In the genomic region with DNA sequence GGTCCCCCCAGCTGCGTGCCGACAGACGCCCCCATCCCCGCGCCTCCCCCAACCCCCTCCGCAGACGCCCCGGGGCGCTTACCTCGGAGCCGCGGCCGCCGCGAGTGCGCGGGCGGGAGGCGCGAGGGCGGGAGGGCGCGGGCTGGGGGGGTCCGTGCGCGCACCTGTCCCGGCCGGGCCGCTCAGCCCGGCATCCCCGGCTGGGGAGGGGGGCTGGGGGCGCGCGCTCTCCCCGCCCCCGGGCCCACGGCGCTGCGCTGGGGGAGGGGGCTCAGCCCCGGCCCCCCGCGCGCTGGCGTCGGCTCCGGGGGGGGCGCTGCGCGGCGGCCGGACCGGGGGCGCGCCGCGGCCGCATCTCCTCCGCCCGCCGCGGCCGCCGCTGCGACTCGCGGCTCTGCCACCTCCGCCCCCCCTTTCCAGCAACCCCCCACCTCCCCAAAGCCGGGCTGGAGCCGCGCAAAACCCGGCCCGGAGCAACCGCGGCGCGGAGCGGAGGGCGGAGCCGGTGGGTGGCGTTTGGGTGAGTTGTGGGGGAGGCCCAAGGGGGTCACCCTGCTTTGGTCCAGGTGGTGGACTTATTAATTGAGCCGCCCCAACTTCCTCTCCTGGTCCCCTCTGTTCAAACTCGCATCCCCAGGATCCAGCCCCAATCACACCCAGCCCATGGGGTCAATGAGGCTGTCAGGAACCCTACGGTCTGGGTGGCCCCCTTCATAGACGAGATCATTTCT, we compare ENCODE assay signal across 9 cellular contexts. TPM values are rescaled to one million over a fixed set of nuclear protein-coding genes. Genes with fewer than 3 reads are reported as not detected.
DNase-seq lines count a peak whose midpoint lies in the region; ATAC-seq and TF ChIP-seq lines count a peak whose summit lies in the region.
"Had no signal": no experiment of that assay in that cellular context is flagged by ENCODE, and none has a peak within 500 bp of the region (broad histone marks: within the 10 kb centered on the region; RNA-seq: fewer than 3 reads in every experiment).

No MANE protein-coding gene starts in this region.

- POLR2A ChIA-PET in Panc1 (lab: Charles Lee), result no interaction called here
- POLR2A ChIA-PET in activated CD4-positive, alpha-beta memory T cell treated with anti-CD3 and anti-CD28 coated beads, Interleukin-2, amount 10 ng/mL, durations not matched to agents 7 days and 5 days (lab: Charles Lee), result no interaction called here

- ATAC-seq in Panc1, result peak; percentile 36; the same call in 1 of the 2 replicates
- ATAC-seq in stimulated activated naive CD8-positive, alpha-beta T cell treated with anti-CD3 and anti-CD28 coated beads, Interleukin-15, Interleukin-2, amounts not matched to agents 100 U/mL and 50 U/mL, for 24 hours, result no peak
- ATAC-seq in GM19467 (IDR thresholded peaks at IDR 0.05; ENCODE audit: unreplicated experiment), result no peak

- in situ Hi-C loops in Panc1 (cut with HindIII; ENCODE audit: low pct_unique_long_range_greater_than_20kb, low sequenced_read_pairs), result no loop called here

- H3K9me3 ChIP-seq in Panc1 (ENCODE audit: control insufficient read depth, insufficient read depth, low read depth, low read length), result no peaks in the 10 kb centered on the region
- H3K9me3 ChIP-seq in MM.1S (replicated peaks; ENCODE audit: insufficient read depth, low read length), result no peaks in the 10 kb centered on the region

- H3K27ac Mint-ChIP-seq in activated T-cell treated with anti-CD3 and anti-CD28 coated beads, Interleukin-2, amount 50 U/mL, for 24 hours, result no peak overlapping the region
- H3K27ac Mint-ChIP-seq in glutamatergic neuron (ENCODE audit: unreplicated experiment), result peak overlapping the region; percentile 89
- H3K27ac Mint-ChIP-seq in activated CD4-positive, alpha-beta memory T cell treated with anti-CD3 and anti-CD28 coated beads, Interleukin-2, amount 10 ng/mL, durations not matched to agents 7 days and 5 days, result no peak overlapping the region
- H3K27ac Mint-ChIP-seq: activated CD4-positive, alpha-beta memory T cell treated with anti-CD3 and anti-CD28 coated beads for 36 hours had no signal

- H3K27ac ChIP-seq in Panc1 (ENCODE audit: low read length), result no peak overlapping the region
- no peak overlapping the region for H3K27ac ChIP-seq in MM.1S (ENCODE audit: low read length)

- no peaks in the 10 kb centered on the region for H3K36me3 Mint-ChIP-seq in activated T-cell treated with anti-CD3 and anti-CD28 coated beads, Interleukin-2, amount 50 U/mL, for 24 hours (ENCODE audit: low read depth)
- no peaks in the 10 kb centered on the region for H3K36me3 Mint-ChIP-seq in glutamatergic neuron (ENCODE audit: unreplicated experiment)
- H3K36me3 Mint-ChIP-seq in activated CD4-positive, alpha-beta memory T cell treated with anti-CD3 and anti-CD28 coated beads, Interleukin-2, amount 10 ng/mL, durations not matched to agents 7 days and 5 days (ENCODE audit: low read depth), result no peaks in the 10 kb centered on the region
- H3K36me3 Mint-ChIP-seq: activated CD4-positive, alpha-beta memory T cell treated with anti-CD3 and anti-CD28 coated beads for 36 hours had no signal

- TF ChIP-seq CTCF in Panc1 (IDR thresholded peaks at IDR 0.05), result no peak
- no peak for TF ChIP-seq CTCF in glutamatergic neuron (IDR thresholded peaks at IDR 0.05; ENCODE audit: partially characterized antibody, unreplicated experiment)
- no peak for TF ChIP-seq CTCF in MM.1S (IDR thresholded peaks at IDR 0.05; ENCODE audit: low read length)

- H4K20me1 ChIP-seq in MM.1S (ENCODE audit: insufficient read depth, low read length), result no peaks in the 10 kb centered on the region

- no peak overlapping the region for H3K4me3 Mint-ChIP-seq in activated T-cell treated with anti-CD3 and anti-CD28 coated beads, Interleukin-2, amount 50 U/mL, for 24 hours
- peak overlapping the region; percentile 74 for H3K4me3 Mint-ChIP-seq in glutamatergic neuron (ENCODE audit: unreplicated experiment)
- H3K4me3 Mint-ChIP-seq in activated CD4-positive, alpha-beta memory T cell treated with anti-CD3 and anti-CD28 coated beads, Interleukin-2, amount 10 ng/mL, durations not matched to agents 7 days and 5 days, result no peak overlapping the region
- H3K4me3 Mint-ChIP-seq: activated CD4-positive, alpha-beta memory T cell treated with anti-CD3 and anti-CD28 coated beads for 36 hours had no signal

- H3K4me1 ChIP-seq in Panc1 (ENCODE audit: control insufficient read depth, insufficient read depth, low read length) (no peaks in the 10 kb centered on the region; the same call in 1 of the 2 replicates), MM.1S (ENCODE audit: low read length) (no peaks in the 10 kb centered on the region)

- peak overlapping the region in 1 of 2 experiments; percentile 8; a peak in 2 of 4 replicates for H3K4me3 ChIP-seq in Panc1 (ENCODE audit: low read depth in 2 of 2, low read length in 2 of 2)
- no peak overlapping the region for H3K4me3 ChIP-seq in MM.1S (ENCODE audit: low read length)

- peaks cover 76% of the 10 kb centered on the region for H3K27me3 Mint-ChIP-seq in activated T-cell treated with anti-CD3 and anti-CD28 coated beads, Interleukin-2, amount 50 U/mL, for 24 hours
- H3K27me3 Mint-ChIP-seq in glutamatergic neuron (ENCODE audit: unreplicated experiment), result peaks cover 20% of the 10 kb centered on the region
- peaks cover 44% of the 10 kb centered on the region for H3K27me3 Mint-ChIP-seq in activated CD4-positive, alpha-beta memory T cell treated with anti-CD3 and anti-CD28 coated beads, Interleukin-2, amount 10 ng/mL, durations not matched to agents 7 days and 5 days

- no peaks in the 10 kb centered on the region for H3K9me2 ChIP-seq in MM.1S (replicated peaks; ENCODE audit: insufficient read depth, low read length)

- H3F3A ChIP-seq in MM.1S (ENCODE audit: insufficient read depth, low read length), result no peaks in the 10 kb centered on the region

- no peaks in the 10 kb centered on the region for H3K27me3 ChIP-seq in Panc1 (ENCODE audit: control insufficient read depth, insufficient read depth, low read length)
- H3K27me3 ChIP-seq in MM.1S (replicated peaks; ENCODE audit: insufficient read depth, low read length), result peaks cover 94% of the 10 kb centered on the region

- CTCF ChIA-PET in Panc1 (lab: Charles Lee), result interaction anchor here (0.6 kb wide), 1 partner anchor 8 kb away, joined by 6 read pairs; no protein-coding TSS in a partner anchor
- CTCF ChIA-PET in activated CD4-positive, alpha-beta memory T cell treated with anti-CD3 and anti-CD28 coated beads, Interleukin-2, amount 10 ng/mL, durations not matched to agents 7 days and 5 days (lab: Charles Lee), result no interaction called here

- DNase-seq in activated T-cell treated with anti-CD3 and anti-CD28 coated beads for 24 hours (ENCODE audit: low read depth), result peak; percentile 7
- no peak for DNase-seq in activated T-cell treated with anti-CD3 and anti-CD28 coated beads, Interleukin-2, amount 50 U/mL, for 24 hours
- no peak for DNase-seq in Panc1 (ENCODE audit: low read depth, low spot score)
- peak; percentile 76 for DNase-seq in glutamatergic neuron
- peak; percentile 47 for DNase-seq in stimulated activated naive CD8-positive, alpha-beta T cell treated with anti-CD3 and anti-CD28 coated beads, Interleukin-15, Interleukin-2, amounts not matched to agents 100 U/mL and 50 U/mL, for 24 hours
- no peak for DNase-seq in activated CD4-positive, alpha-beta memory T cell treated with anti-CD3 and anti-CD28 coated beads, Interleukin-2, amount 10 ng/mL, durations not matched to agents 7 days and 5 days
- no peak for DNase-seq in MM.1S
- DNase-seq: activated CD4-positive, alpha-beta memory T cell treated with anti-CD3 and anti-CD28 coated beads for 36 hours had no signal

- H2AFZ ChIP-seq in MM.1S (ENCODE audit: low read length), result no peak overlapping the region

- H3K36me3 ChIP-seq in Panc1 (ENCODE audit: control insufficient read depth, insufficient read depth, low read length), result no peaks in the 10 kb centered on the region; the same call in 1 of the 2 replicates
- H3K36me3 ChIP-seq in MM.1S (replicated peaks; ENCODE audit: insufficient read depth, low read length), result no peaks in the 10 kb centered on the region

- H3K9me3 Mint-ChIP-seq in activated T-cell treated with anti-CD3 and anti-CD28 coated beads, Interleukin-2, amount 50 U/mL, for 24 hours, result no peaks in the 10 kb centered on the region
- peaks cover 16% of the 10 kb centered on the region for H3K9me3 Mint-ChIP-seq in glutamatergic neuron (ENCODE audit: unreplicated experiment)
- no peaks in the 10 kb centered on the region for H3K9me3 Mint-ChIP-seq in activated CD4-positive, alpha-beta memory T cell treated with anti-CD3 and anti-CD28 coated beads, Interleukin-2, amount 10 ng/mL, durations not matched to agents 7 days and 5 days
- H3K9me3 Mint-ChIP-seq: activated CD4-positive, alpha-beta memory T cell treated with anti-CD3 and anti-CD28 coated beads for 36 hours had no signal

- H3K79me2 ChIP-seq in MM.1S (ENCODE audit: low read length), result no peaks in the 10 kb centered on the region

- no peak overlapping the region for H3K4me2 ChIP-seq in MM.1S (ENCODE audit: low read depth, low read length)

- peaks cover 5% of the 10 kb centered on the region for H3K4me1 Mint-ChIP-seq in activated T-cell treated with anti-CD3 and anti-CD28 coated beads, Interleukin-2, amount 50 U/mL, for 24 hours (ENCODE audit: low read depth)
- peaks cover 12% of the 10 kb centered on the region for H3K4me1 Mint-ChIP-seq in glutamatergic neuron (ENCODE audit: low read depth, unreplicated experiment)
- peaks cover 2% of the 10 kb centered on the region for H3K4me1 Mint-ChIP-seq in activated CD4-positive, alpha-beta memory T cell treated with anti-CD3 and anti-CD28 coated beads, Interleukin-2, amount 10 ng/mL, durations not matched to agents 7 days and 5 days

- intact Hi-C loops in Panc1 (cut with micrococcal nuclease; ENCODE audit: unreplicated experiment), result no loop called here

- H3K9ac ChIP-seq in MM.1S (ENCODE audit: low read length), result no peak overlapping the region

- no TSS peak for BruUV-seq in Panc1 (replicated peaks; lab: Mats Ljungman, UMichigan)

RNA-seq across cellular contexts. Expression of a gene that starts 22.1 kb away (rescaled TPM):
- 5.7 TPM for total RNA-seq in Panc1 (2021; ENCODE audit: unreplicated experiment)
- polyA plus RNA-seq in Panc1 (2012; ENCODE audit: insufficient read length), result 9.5 TPM
- 234 TPM for total RNA-seq in glutamatergic neuron (ENCODE audit: unreplicated experiment)
- not detected for total RNA-seq in activated CD4-positive, alpha-beta memory T cell treated with anti-CD3 and anti-CD28 coated beads, Interleukin-2, amount 10 ng/mL, durations not matched to agents 7 days and 5 days

RNA-seq across cellular contexts. Expression of a gene that starts 41.7 kb away (rescaled TPM):
- total RNA-seq in Panc1 (2021; ENCODE audit: unreplicated experiment) (0.08 TPM), glutamatergic neuron (ENCODE audit: unreplicated experiment) (1.0 TPM)
- 0.11 TPM for polyA plus RNA-seq in Panc1 (2012; ENCODE audit: insufficient read length)
- total RNA-seq in activated CD4-positive, alpha-beta memory T cell treated with anti-CD3 and anti-CD28 coated beads, Interleukin-2, amount 10 ng/mL, durations not matched to agents 7 days and 5 days, result under 1 TPM; 0.15 to 0.18 TPM

RNA-seq across cellular contexts. Expression of a gene that starts 46.5 kb away (rescaled TPM):
- total RNA-seq in Panc1 (2021; ENCODE audit: unreplicated experiment), result 0.64 TPM
- 0.84 TPM for polyA plus RNA-seq in Panc1 (2012; ENCODE audit: insufficient read length)
- 0.54 TPM for total RNA-seq in glutamatergic neuron (ENCODE audit: unreplicated experiment)
- total RNA-seq in activated CD4-positive, alpha-beta memory T cell treated with anti-CD3 and anti-CD28 coated beads, Interleukin-2, amount 10 ng/mL, durations not matched to agents 7 days and 5 days, result not detected

RNA-seq across cellular contexts. Expression of a gene that starts 57.8 kb away (rescaled TPM):
- total RNA-seq in Panc1 (2021; ENCODE audit: unreplicated experiment) (4.8 TPM), glutamatergic neuron (ENCODE audit: unreplicated experiment) (23.6 TPM)
- 3.8 TPM for polyA plus RNA-seq in Panc1 (2012; ENCODE audit: insufficient read length)
- total RNA-seq in activated CD4-positive, alpha-beta memory T cell treated with anti-CD3 and anti-CD28 coated beads, Interleukin-2, amount 10 ng/mL, durations not matched to agents 7 days and 5 days, result 10 to 100 TPM; 18.4 to 18.6 TPM

Comparison
In these comparisons a context has a peak if more than half of its experiments do, and no peak if none do; other contexts are left out.
1. DNase-seq: peak in activated T-cell treated with anti-CD3 and anti-CD28 coated beads for 24 hours (single experiment), glutamatergic neuron (single experiment) and stimulated activated naive CD8-positive, alpha-beta T cell treated with anti-CD3 and anti-CD28 coated beads, Interleukin-15, Interleukin-2, amounts not matched to agents 100 U/mL and 50 U/mL, for 24 hours (single experiment); none in activated T-cell treated with anti-CD3 and anti-CD28 coated beads, Interleukin-2, amount 50 U/mL, for 24 hours (single experiment), Panc1 (single experiment), activated CD4-positive, alpha-beta memory T cell treated with anti-CD3 and anti-CD28 coated beads, Interleukin-2, amount 10 ng/mL, durations not matched to agents 7 days and 5 days (single experiment) and MM.1S (single experiment).
2. RNA of a gene that starts 22.1 kb away (total RNA-seq): 234 TPM in glutamatergic neuron (single experiment); 5.7 TPM in Panc1 (single experiment) and not detected in activated CD4-positive, alpha-beta memory T cell treated with anti-CD3 and anti-CD28 coated beads, Interleukin-2, amount 10 ng/mL, durations not matched to agents 7 days and 5 days; every median in the first group is over 10 times any median in the second.